15 cellular contexts compared by ENCODE assay signal in the genomic region with DNA sequence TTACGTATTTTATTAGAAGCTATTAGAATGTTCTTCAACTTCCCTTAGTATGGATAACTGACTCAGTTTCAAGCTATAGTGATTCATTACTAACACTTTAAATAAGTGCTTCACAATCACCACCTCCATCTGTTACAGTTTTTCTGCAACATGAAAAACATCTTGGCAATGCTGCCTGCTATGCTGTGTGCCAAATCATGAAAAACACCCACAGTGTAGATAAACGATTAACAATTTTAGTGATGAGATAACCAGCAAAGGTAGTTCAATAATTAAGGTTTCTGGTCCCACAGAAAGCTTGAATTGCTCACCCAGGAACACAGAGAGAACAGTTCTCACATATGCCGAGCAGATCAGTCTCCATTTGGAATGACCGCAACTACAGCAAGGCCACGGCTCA. TPM values are rescaled to one million over a fixed set of nuclear protein-coding genes. Genes with fewer than 3 reads are reported as not detected.
A peak's percentile ranks its signal among the peaks of the same experiment; 100 is the strongest.
DNase-seq lines count a peak whose midpoint lies in the region; ATAC-seq lines count a peak whose summit lies in the region.
"Had no signal": no experiment of that assay in that cellular context is flagged by ENCODE, and none has a peak within 500 bp of the region (broad histone marks: within the 10 kb centered on the region; RNA-seq: fewer than 3 reads in every experiment).

No MANE protein-coding gene starts in this region.

- peaks cover 0 to 5% of the 10 kb centered on the region in 2 donors for H3K36me3 Mint-ChIP-seq in activated T-cell treated with anti-CD3 and anti-CD28 coated beads, Interleukin-2, amount 50 U/mL, for 72 hours (ENCODE audit: insufficient read depth in 2 of 2)
- peaks cover 15 to 31% of the 10 kb centered on the region in 2 donors for H3K36me3 Mint-ChIP-seq in stimulated activated naive B cell treated with anti-CD40 and anti-IgM and Interleukin-4, amounts not matched to agents 10 μg/mL and 1 μg/mL and 100 μg/mL, for 72 hours

- DNase-seq in activated T-cell treated with anti-CD3 and anti-CD28 coated beads, Interleukin-2, amount 50 U/mL, for 72 hours = no peak
- DNase-seq in activated T-cell treated with anti-CD3 and anti-CD28 coated beads for 4 hours (no peak), NCI-H446 treated with DMSO at 0.1 percent for 48 hours (lab: John Stamatoyannopoulos, UW) (peak; percentile 78), cerebellar cortex (ENCODE audit: low spot score) (peak; percentile 77), DMS53 (lab: John Stamatoyannopoulos, UW) (no peak), MV-4-11 (lab: John Stamatoyannopoulos, UW) (no peak)
- no peak for DNase-seq in stimulated activated naive B cell treated with anti-CD40 and anti-IgM and Interleukin-4, amounts not matched to agents 10 μg/mL and 1 μg/mL and 100 μg/mL, for 72 hours
- DNase-seq: activated CD4-positive, alpha-beta T cell treated with anti-CD3 and anti-CD28 coated beads for 48 hours; amniotic stem cell; kidney glomerular epithelial cell; NCI-H1048; NCI-H774; small intestine had no signal

- peak overlapping the region; percentile 94 for H3K27ac Mint-ChIP-seq in activated T-cell treated with anti-CD3 and anti-CD28 coated beads, Interleukin-2, amount 50 U/mL, for 72 hours
- H3K27ac Mint-ChIP-seq in stimulated activated naive B cell treated with anti-CD40 and anti-IgM and Interleukin-4, amounts not matched to agents 10 μg/mL and 1 μg/mL and 100 μg/mL, for 72 hours = peak overlapping the region; percentile 93

- H3K4me3 Mint-ChIP-seq in activated T-cell treated with anti-CD3 and anti-CD28 coated beads, Interleukin-2, amount 50 U/mL, for 72 hours = peak overlapping the region; percentile 70 to 81
- H3K4me3 Mint-ChIP-seq in stimulated activated naive B cell treated with anti-CD40 and anti-IgM and Interleukin-4, amounts not matched to agents 10 μg/mL and 1 μg/mL and 100 μg/mL, for 72 hours = peak overlapping the region in 1 of 2 donors; percentile 48

- no peak for ATAC-seq in activated T-cell treated with anti-CD3 and anti-CD28 coated beads, Interleukin-2, amount 50 U/mL, for 72 hours (replicated peaks in 1 of 2)
- no peak for ATAC-seq in stimulated activated naive B cell treated with anti-CD40 and anti-IgM and Interleukin-4, amounts not matched to agents 10 μg/mL and 1 μg/mL and 100 μg/mL, for 72 hours (replicated peaks)
- no peak for ATAC-seq in GM19395 (IDR thresholded peaks at IDR 0.05; ENCODE audit: unreplicated experiment)
- ATAC-seq: gastroesophageal sphincter had no signal

- H3K4me1 Mint-ChIP-seq in activated T-cell treated with anti-CD3 and anti-CD28 coated beads, Interleukin-2, amount 50 U/mL, for 72 hours (ENCODE audit: low read depth) = peaks cover 94% of the 10 kb centered on the region
- peaks cover 42 to 93% of the 10 kb centered on the region in 2 donors for H3K4me1 Mint-ChIP-seq in stimulated activated naive B cell treated with anti-CD40 and anti-IgM and Interleukin-4, amounts not matched to agents 10 μg/mL and 1 μg/mL and 100 μg/mL, for 72 hours

- no peaks in the 10 kb centered on the region for H3K9me3 Mint-ChIP-seq in activated T-cell treated with anti-CD3 and anti-CD28 coated beads, Interleukin-2, amount 50 U/mL, for 72 hours
- peaks cover 0 to 1% of the 10 kb centered on the region in 2 donors for H3K9me3 Mint-ChIP-seq in stimulated activated naive B cell treated with anti-CD40 and anti-IgM and Interleukin-4, amounts not matched to agents 10 μg/mL and 1 μg/mL and 100 μg/mL, for 72 hours

- no peaks in the 10 kb centered on the region for H3K27me3 Mint-ChIP-seq in activated T-cell treated with anti-CD3 and anti-CD28 coated beads, Interleukin-2, amount 50 U/mL, for 72 hours (ENCODE audit: low read depth)
- no peaks in the 10 kb centered on the region for H3K27me3 Mint-ChIP-seq in stimulated activated naive B cell treated with anti-CD40 and anti-IgM and Interleukin-4, amounts not matched to agents 10 μg/mL and 1 μg/mL and 100 μg/mL, for 72 hours

RNA-seq across cellular contexts. Expression of a gene that starts 51.4 kb away (rescaled TPM):
- 10 to 100 TPM; 39.9 to 59.3 TPM for total RNA-seq in activated T-cell treated with anti-CD3 and anti-CD28 coated beads, Interleukin-2, amount 50 U/mL, for 72 hours

Comparison
In these comparisons a context has a peak if more than half of its experiments do, and no peak if none do; other contexts are left out.
1. DNase-seq: peak in NCI-H446 treated with DMSO at 0.1 percent for 48 hours (single experiment) and cerebellar cortex (single experiment); none in activated T-cell treated with anti-CD3 and anti-CD28 coated beads, Interleukin-2, amount 50 U/mL, for 72 hours (0 of 2), activated T-cell treated with anti-CD3 and anti-CD28 coated beads for 4 hours (single experiment), stimulated activated naive B cell treated with anti-CD40 and anti-IgM and Interleukin-4, amounts not matched to agents 10 μg/mL and 1 μg/mL and 100 μg/mL, for 72 hours (single experiment), DMS53 (single experiment) and MV-4-11 (single experiment).